Comparison of ENCODE assay signal across 13 cellular contexts in genomic region chr5:138869763-138870500, GRCh38. TPM values are rescaled to one million over a fixed set of nuclear protein-coding genes. Genes with fewer than 3 reads are reported as not detected.
DNase-seq lines count a peak whose midpoint lies in the region; ATAC-seq and TF ChIP-seq lines count a peak whose summit lies in the region.
"Had no signal": no experiment of that assay in that cellular context is flagged by ENCODE, and none has a peak within 500 bp of the region (broad histone marks: within the 10 kb centered on the region; RNA-seq: fewer than 3 reads in every experiment).

No MANE protein-coding gene starts in this region.

- H3K4me2 ChIP-seq in neural progenitor cell, result peak overlapping the region; percentile 62

- peaks cover 67% of the 10 kb centered on the region for H4K20me1 ChIP-seq in neural progenitor cell (ENCODE audit: low read depth)

- no peaks in the 10 kb centered on the region for H3K27me3 ChIP-seq in RWPE2 (ENCODE audit: insufficient read depth, poor library complexity, severe bottlenecking)
- H3K27me3 ChIP-seq in neural progenitor cell, result no peaks in the 10 kb centered on the region
- H3K27me3 ChIP-seq: gastroesophageal sphincter had no signal

- DNase-seq in NCI-H1092 treated with DMSO at 0.1 percent for 48 hours (lab: John Stamatoyannopoulos, UW) (peak; percentile 7), NCI-H1092 (lab: John Stamatoyannopoulos, UW) (no peak), RWPE2 (ENCODE audit: low spot score) (no peak), epithelial cell of esophagus (ENCODE audit: low read depth) (peak; percentile 57), neural progenitor cell (ENCODE audit: low spot score) (no peak), NOMO-1 (lab: John Stamatoyannopoulos, UW; ENCODE audit: unreplicated experiment in 2 of 2) (no peak), GDM1 (lab: John Stamatoyannopoulos, UW) (no peak), NCI-H2196 (lab: John Stamatoyannopoulos, UW; ENCODE audit: unreplicated experiment) (no peak)
- DNase-seq: EL, NCI-H1930, PC-3 had no signal

- no peak overlapping the region for H3K4me3 ChIP-seq in RWPE2 (ENCODE audit: severe bottlenecking)
- H3K4me3 ChIP-seq in epithelial cell of esophagus (ENCODE audit: low read length), result no peak overlapping the region
- H3K4me3 ChIP-seq in neural progenitor cell, result no peak overlapping the region
- H3K4me3 ChIP-seq: gastroesophageal sphincter had no signal

- H3K4me1 ChIP-seq in RWPE2 (ENCODE audit: insufficient read depth, poor library complexity, severe bottlenecking) (peaks cover 29% of the 10 kb centered on the region), neural progenitor cell (peaks cover 57% of the 10 kb centered on the region)

- no peak overlapping the region for H3K4me3 Mint-ChIP-seq in neural progenitor cell

- H3K36me3 Mint-ChIP-seq in neural progenitor cell, result peaks cover 11% of the 10 kb centered on the region

- peak overlapping the region; percentile 17 for H3K27ac ChIP-seq in RWPE2 (ENCODE audit: poor library complexity, severe bottlenecking)
- peak overlapping the region; percentile 54 for H3K27ac ChIP-seq in neural progenitor cell
- H3K27ac ChIP-seq: 22Rv1, gastroesophageal sphincter had no signal

- H3K27me3 Mint-ChIP-seq in neural progenitor cell (ENCODE audit: insufficient read depth, low read depth), result no peaks in the 10 kb centered on the region

- H3K9me3 Mint-ChIP-seq in neural progenitor cell, result no peaks in the 10 kb centered on the region

- peaks cover 27% of the 10 kb centered on the region for H3F3A ChIP-seq in neural progenitor cell (ENCODE audit: low read depth)

- no peak overlapping the region for H3K9ac ChIP-seq in neural progenitor cell

- H3K4me1 Mint-ChIP-seq in neural progenitor cell, result peaks cover 65% of the 10 kb centered on the region

- peak; percentile 79 for ATAC-seq in RWPE2 (ENCODE audit: low read depth)
- ATAC-seq: gastroesophageal sphincter, PC-3 had no signal

- H3K36me3 ChIP-seq in RWPE2 (ENCODE audit: low read depth) (no peaks in the 10 kb centered on the region; the same call in 1 of the 2 replicates), neural progenitor cell (no peaks in the 10 kb centered on the region)
- H3K36me3 ChIP-seq: gastroesophageal sphincter had no signal

- H2AFZ ChIP-seq in neural progenitor cell (replicated peaks), result no peak overlapping the region

- H3K27ac Mint-ChIP-seq in neural progenitor cell, result peak overlapping the region; percentile 52

- H3K79me2 ChIP-seq in neural progenitor cell (ENCODE audit: low read depth), result peaks cover 93% of the 10 kb centered on the region

- TF ChIP-seq CTCF in RWPE2 (IDR thresholded peaks at IDR 0.05; ENCODE audit: poor library complexity, severe bottlenecking) (no peak), epithelial cell of esophagus (IDR thresholded peaks at IDR 0.05; ENCODE audit: insufficient read depth, low read depth, low read length, missing control alignments) (no peak), neural progenitor cell (IDR thresholded peaks at IDR 0.05) (no peak)

- H3K9me3 ChIP-seq in RWPE2 (ENCODE audit: severe bottlenecking) (no peaks in the 10 kb centered on the region), neural progenitor cell (ENCODE audit: low read depth) (no peaks in the 10 kb centered on the region)
- H3K9me3 ChIP-seq: gastroesophageal sphincter had no signal

RNA-seq across cellular contexts. Expression of gene LRRTM2, which starts 5.2 kb away (rescaled TPM):
- not detected in 2 replicates for total RNA-seq in neural progenitor cell (ENCODE audit: low replicate concordance)
- total RNA-seq: PC-3 had no signal

Comparison
In these comparisons a context has a peak if more than half of its experiments do, and no peak if none do; other contexts are left out.
1. DNase-seq: peak in NCI-H1092 treated with DMSO at 0.1 percent for 48 hours (single experiment) and epithelial cell of esophagus (single experiment); none in NCI-H1092 (single experiment), RWPE2 (single experiment), neural progenitor cell (single experiment), NOMO-1 (0 of 2), GDM1 (single experiment) and NCI-H2196 (single experiment).